7 cellular contexts compared by ENCODE assay signal in genomic region chr11:18844753-18845367, GRCh38. TPM values are rescaled to one million over a fixed set of nuclear protein-coding genes. Genes with fewer than 3 reads are reported as not detected.
DNase-seq lines count a peak whose midpoint lies in the region; ATAC-seq and TF ChIP-seq lines count a peak whose summit lies in the region.

No MANE protein-coding gene starts in this region.

- no peak for TF ChIP-seq POLR2A in gastroesophageal sphincter (IDR thresholded peaks at IDR 0.05)

- no peak overlapping the region for H3K4me2 ChIP-seq in fibroblast of lung (ENCODE audit: extremely low read depth, insufficient read depth, low read length)

- no peak overlapping the region for H3K4me3 ChIP-seq in fibroblast of lung (replicated peaks in 1 of 4; ENCODE audit: control extremely low read depth in 1 of 4, insufficient read depth in 1 of 4, low read depth in 3 of 4, low read length in 4 of 4)
- no peak overlapping the region for H3K4me3 ChIP-seq in gastroesophageal sphincter

- in situ Hi-C loops in G401 (cut with HindIII; ENCODE audit: low sequenced_read_pairs): no loop called here

- 71 to 100% methylated on average over 1 of the region's 1 CpG for WGBS in gastroesophageal sphincter (ENCODE audit: low coverage in 1 of 2), 2 donors

- H3K9ac ChIP-seq in fibroblast of lung (ENCODE audit: insufficient read depth, low read length): no peak overlapping the region

- H3K36me3 ChIP-seq in fibroblast of lung (ENCODE audit: control insufficient read depth, insufficient read depth, low read length) (no peaks in the 10 kb centered on the region), gastroesophageal sphincter (no peaks in the 10 kb centered on the region)

- H3K79me2 ChIP-seq in fibroblast of lung (ENCODE audit: control insufficient read depth, insufficient read depth, low read length): no peaks in the 10 kb centered on the region

- H2AFZ ChIP-seq in fibroblast of lung (ENCODE audit: low read length): no peak overlapping the region

- H3K9me3 ChIP-seq in fibroblast of lung (ENCODE audit: control insufficient read depth, insufficient read depth, low read depth, low read length) (no peaks in the 10 kb centered on the region), gastroesophageal sphincter (peaks cover 0 to 24% (median 0%) of the 10 kb centered on the region in 3 donors)

- H3K27me3 ChIP-seq in fibroblast of lung (ENCODE audit: control insufficient read depth, insufficient read depth, low read length) (no peaks in the 10 kb centered on the region), gastroesophageal sphincter (no peaks in the 10 kb centered on the region)

- no peak for TF ChIP-seq EP300 in gastroesophageal sphincter (IDR thresholded peaks at IDR 0.05)

- no peaks in the 10 kb centered on the region for H4K20me1 ChIP-seq in fibroblast of lung (ENCODE audit: control insufficient read depth, extremely low read depth, insufficient read depth, low read length)

- ATAC-seq in HG02885 (IDR thresholded peaks at IDR 0.05; ENCODE audit: poor library complexity, unreplicated experiment): peak; percentile 63
- no peak for ATAC-seq in gastroesophageal sphincter

- DNase-seq in G401 (ENCODE audit: low spot score) (peak; percentile 4), OCI-M1 (lab: John Stamatoyannopoulos, UW) (peak; percentile 77), fibroblast of lung (ENCODE audit: low read depth in 2 of 2) (peak; percentile 30), superior temporal gyrus (ENCODE audit: extremely low spot score) (peak; percentile 30), nucleus accumbens (lab: John Stamatoyannopoulos, UW) (no peak)

- no peak overlapping the region for H3K27ac ChIP-seq in fibroblast of lung (ENCODE audit: insufficient read depth, low read length)
- H3K27ac ChIP-seq in gastroesophageal sphincter: no peak overlapping the region

- TF ChIP-seq CTCF in fibroblast of lung (conservative IDR thresholded peaks at IDR 0.05 in 1 of 2, IDR thresholded peaks at IDR 0.05 in 1 of 2; ENCODE audit: low read depth in 1 of 2, low read length in 2 of 2) (peak; percentile 51 to 76), gastroesophageal sphincter (IDR thresholded peaks at IDR 0.05) (peak in 1 of 4 experiments; percentile 10)

- H3K4me1 ChIP-seq in fibroblast of lung (ENCODE audit: control insufficient read depth, extremely low read depth, insufficient read depth, low read length): no peaks in the 10 kb centered on the region
- H3K4me1 ChIP-seq in gastroesophageal sphincter: no peaks in the 10 kb centered on the region

RNA-seq across cellular contexts. Expression of gene PTPN5, which starts 53.3 kb away (rescaled TPM):
- total RNA-seq in G401 (2014; rRNA removed; shearing (Covaris generic)): not detected in 2 replicates
- total RNA-seq in fibroblast of lung (not detected in 2 replicates), gastroesophageal sphincter (1 to 10 TPM; 1.3 to 4.4 (median 3.8) TPM)
- not detected in 2 replicates for polyA plus RNA-seq in fibroblast of lung
- not detected in 2 replicates for polyA plus RNA-seq in fibroblast of lung (2012)
- not detected in 2 replicates for polyA minus RNA-seq in fibroblast of lung (ENCODE audit: low replicate concordance)

Comparison
In these comparisons a context has a peak if more than half of its experiments do, and no peak if none do; other contexts are left out.
1. DNase-seq: peak in G401 (single experiment), OCI-M1 (single experiment), fibroblast of lung (2 of 2) and superior temporal gyrus (single experiment); none in nucleus accumbens (0 of 56).